ENCODE assay signal across 1 cellular context in genomic region chr7:26864309-26865093, GRCh38.
TF ChIP-seq lines count a peak whose summit lies in the region.

Gene SKAP2, minus strand, starts transcription at chr7:26864590. Its CDS starts 161 bp downstream, at chr7:26864429.

TF ChIP-seq in HEK293, 187 proteins besides CTCF, POLR2A, EP300 and RAD21 (continued from another document):
- peak; percentile 76 for TF ChIP-seq ZBTB11 (tag by site-specific recombination; conservative IDR thresholded peaks at IDR 0.05; ENCODE audit: low read depth)
- no peak for TF ChIP-seq ELK4 (IDR thresholded peaks at IDR 0.05; ENCODE audit: borderline replicate concordance, low read depth, low read length)
- TF ChIP-seq ZNF2 (tag by site-specific recombination; IDR thresholded peaks at IDR 0.05): peak; percentile 14
- TF ChIP-seq KLF1 (tag by site-specific recombination; IDR thresholded peaks at IDR 0.05): 0 out of 2 replicates have a peak, but pooled peaks have one; percentile 10
- peak; percentile 93 for TF ChIP-seq SP3 (tag by site-specific recombination; IDR thresholded peaks at IDR 0.05)
- no peak for TF ChIP-seq ZNF670 (tag by site-specific recombination; IDR thresholded peaks at IDR 0.05; ENCODE audit: low read depth)
